In the genomic region with DNA sequence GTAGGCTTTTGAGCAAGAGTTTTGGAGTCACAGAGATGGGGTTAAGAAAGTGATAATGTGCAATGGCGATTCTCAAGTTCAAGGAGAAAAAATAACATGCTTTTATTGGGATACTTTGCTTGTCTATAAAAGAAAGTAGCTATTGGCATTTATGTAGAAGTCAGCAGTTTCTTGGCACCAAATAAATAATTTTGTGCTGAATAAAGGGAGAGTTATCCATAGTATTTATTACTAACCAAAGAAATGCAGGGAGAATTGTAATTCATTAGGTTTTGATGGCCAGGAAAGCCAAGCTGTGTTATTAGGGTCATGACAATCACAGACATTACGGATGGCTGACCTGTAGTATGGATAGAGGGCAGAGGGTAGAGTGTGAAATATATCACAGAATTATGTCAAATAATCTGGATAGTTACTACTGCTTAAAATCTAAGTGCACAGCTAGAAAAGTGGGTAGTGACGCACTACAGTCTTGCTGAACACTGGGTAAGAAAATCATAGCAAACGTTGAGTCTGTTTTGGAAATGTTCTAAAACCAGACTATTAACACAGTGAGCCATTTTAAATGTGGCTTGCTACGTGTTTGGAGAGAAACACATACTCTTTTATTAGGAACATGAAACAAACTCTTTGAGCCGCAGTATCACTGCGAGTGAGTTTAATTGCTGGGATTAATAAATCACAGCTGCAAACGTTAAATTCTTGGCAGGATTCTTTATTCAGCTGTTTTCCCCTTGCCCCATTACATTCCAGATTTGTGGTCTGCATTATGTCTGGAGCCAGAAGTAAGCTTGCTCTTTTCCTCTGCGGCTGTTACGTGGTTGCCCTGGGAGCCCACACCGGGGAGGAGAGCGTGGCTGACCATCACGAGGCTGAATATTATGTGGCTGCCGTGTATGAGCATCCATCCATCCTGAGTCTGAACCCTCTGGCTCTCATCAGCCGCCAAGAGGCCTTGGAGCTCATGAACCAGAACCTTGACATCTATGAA, we compare ENCODE assay signal across 1 cellular context.
TF ChIP-seq lines count a peak whose summit lies in the region.

No MANE protein-coding gene starts in this region.

TF ChIP-seq in endothelial cell of umbilical vein, 7 proteins besides CTCF, POLR2A, EP300 and RAD21:
- TF ChIP-seq GATA2 (IDR thresholded peaks at IDR 0.05; ENCODE audit: insufficient read depth, insufficient read length, low read depth, low read length) (no peak), POLR2AphosphoS5 (IDR thresholded peaks at IDR 0.05; ENCODE audit: insufficient read depth, low read depth, low read length) (no peak), MAX (IDR thresholded peaks at IDR 0.05; ENCODE audit: insufficient read depth, insufficient read length) (no peak), MYC (IDR thresholded peaks at IDR 0.05; ENCODE audit: low read depth, low read length) (no peak), EZH2 (IDR thresholded peaks at IDR 0.05; ENCODE audit: borderline replicate concordance, low read depth, low read length, severe bottlenecking) (no peak), JUN (IDR thresholded peaks at IDR 0.05; ENCODE audit: borderline replicate concordance, insufficient read depth, insufficient read length, low read depth) (no peak), FOS (IDR thresholded peaks at IDR 0.05; ENCODE audit: borderline replicate concordance, insufficient read depth, low read length) (no peak)
